1 cellular context compared by ENCODE assay signal in the genomic region with DNA sequence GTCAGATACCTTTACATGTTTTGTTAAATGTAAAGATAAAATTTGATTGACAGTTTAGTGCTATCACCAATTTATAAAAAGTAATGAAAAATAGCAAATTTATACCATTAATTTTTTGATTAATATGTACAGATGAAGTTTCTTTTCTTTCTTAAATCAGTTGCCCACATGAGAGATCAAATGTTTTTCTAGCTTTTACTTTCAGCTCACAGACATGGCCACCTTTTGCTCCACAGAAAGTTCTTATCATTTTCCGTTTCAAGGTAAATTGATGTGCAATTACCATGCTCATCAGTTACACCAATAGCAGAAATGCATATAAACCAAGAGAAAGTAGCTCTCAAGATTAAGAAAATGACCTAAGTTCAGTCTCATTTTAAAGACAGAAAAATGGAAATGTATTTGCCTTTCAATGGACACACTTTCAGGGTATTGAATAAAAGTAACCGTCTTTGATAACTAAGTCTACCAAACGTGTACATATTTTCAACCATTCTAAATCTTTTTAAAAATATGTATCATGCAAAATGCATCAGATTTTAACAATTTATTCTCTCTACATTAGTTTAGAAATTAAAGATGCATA.
TF ChIP-seq lines count a peak whose summit lies in the region.

No MANE protein-coding gene starts in this region.

TF ChIP-seq in GM12878, 131 proteins besides CTCF, POLR2A, EP300 and RAD21:
- no peak for TF ChIP-seq FOXK2 (IDR thresholded peaks at IDR 0.05)
- TF ChIP-seq EZH2 (IDR thresholded peaks at IDR 0.05; ENCODE audit: borderline replicate concordance, control insufficient read depth, low read depth, low read length), result no peak
- TF ChIP-seq, protein P1, sequence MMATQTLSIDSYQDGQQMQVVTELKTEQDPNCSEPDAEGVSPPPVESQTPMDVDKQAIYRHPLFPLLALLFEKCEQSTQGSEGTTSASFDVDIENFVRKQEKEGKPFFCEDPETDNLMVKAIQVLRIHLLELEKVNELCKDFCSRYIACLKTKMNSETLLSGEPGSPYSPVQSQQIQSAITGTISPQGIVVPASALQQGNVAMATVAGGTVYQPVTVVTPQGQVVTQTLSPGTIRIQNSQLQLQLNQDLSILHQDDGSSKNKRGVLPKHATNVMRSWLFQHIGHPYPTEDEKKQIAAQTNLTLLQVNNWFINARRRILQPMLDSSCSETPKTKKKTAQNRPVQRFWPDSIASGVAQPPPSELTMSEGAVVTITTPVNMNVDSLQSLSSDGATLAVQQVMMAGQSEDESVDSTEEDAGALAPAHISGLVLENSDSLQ (IDR thresholded peaks at IDR 0.05), result 0 out of 2 replicates have a peak, but pooled peaks have one; percentile 15
- TF ChIP-seq POLR2AphosphoS5 (IDR thresholded peaks at IDR 0.05; ENCODE audit: low read length), result no peak
- no peak for TF ChIP-seq CBX3 (IDR thresholded peaks at IDR 0.05; ENCODE audit: borderline replicate concordance, low read depth)
- no peak for TF ChIP-seq PAX5 (IDR thresholded peaks at IDR 0.05; ENCODE audit: borderline replicate concordance, low read depth, low read length)
- TF ChIP-seq CHD2 (IDR thresholded peaks at IDR 0.05; ENCODE audit: borderline replicate concordance, low read depth, low read length), result no peak
- TF ChIP-seq, protein P2, sequence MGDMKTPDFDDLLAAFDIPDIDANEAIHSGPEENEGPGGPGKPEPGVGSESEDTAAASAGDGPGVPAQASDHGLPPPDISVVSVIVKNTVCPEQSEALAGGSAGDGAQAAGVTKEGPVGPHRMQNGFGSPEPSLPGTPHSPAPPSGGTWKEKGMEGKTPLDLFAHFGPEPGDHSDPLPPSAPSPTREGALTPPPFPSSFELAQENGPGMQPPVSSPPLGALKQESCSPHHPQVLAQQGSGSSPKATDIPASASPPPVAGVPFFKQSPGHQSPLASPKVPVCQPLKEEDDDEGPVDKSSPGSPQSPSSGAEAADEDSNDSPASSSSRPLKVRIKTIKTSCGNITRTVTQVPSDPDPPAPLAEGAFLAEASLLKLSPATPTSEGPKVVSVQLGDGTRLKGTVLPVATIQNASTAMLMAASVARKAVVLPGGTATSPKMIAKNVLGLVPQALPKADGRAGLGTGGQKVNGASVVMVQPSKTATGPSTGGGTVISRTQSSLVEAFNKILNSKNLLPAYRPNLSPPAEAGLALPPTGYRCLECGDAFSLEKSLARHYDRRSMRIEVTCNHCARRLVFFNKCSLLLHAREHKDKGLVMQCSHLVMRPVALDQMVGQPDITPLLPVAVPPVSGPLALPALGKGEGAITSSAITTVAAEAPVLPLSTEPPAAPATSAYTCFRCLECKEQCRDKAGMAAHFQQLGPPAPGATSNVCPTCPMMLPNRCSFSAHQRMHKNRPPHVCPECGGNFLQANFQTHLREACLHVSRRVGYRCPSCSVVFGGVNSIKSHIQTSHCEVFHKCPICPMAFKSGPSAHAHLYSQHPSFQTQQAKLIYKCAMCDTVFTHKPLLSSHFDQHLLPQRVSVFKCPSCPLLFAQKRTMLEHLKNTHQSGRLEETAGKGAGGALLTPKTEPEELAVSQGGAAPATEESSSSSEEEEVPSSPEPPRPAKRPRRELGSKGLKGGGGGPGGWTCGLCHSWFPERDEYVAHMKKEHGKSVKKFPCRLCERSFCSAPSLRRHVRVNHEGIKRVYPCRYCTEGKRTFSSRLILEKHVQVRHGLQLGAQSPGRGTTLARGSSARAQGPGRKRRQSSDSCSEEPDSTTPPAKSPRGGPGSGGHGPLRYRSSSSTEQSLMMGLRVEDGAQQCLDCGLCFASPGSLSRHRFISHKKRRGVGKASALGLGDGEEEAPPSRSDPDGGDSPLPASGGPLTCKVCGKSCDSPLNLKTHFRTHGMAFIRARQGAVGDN (IDR thresholded peaks at IDR 0.05), result no peak
